ENCODE assay signal across 33 cellular contexts in genomic region chr19:28987177-28987576, GRCh38.
"Had no signal": no experiment of that assay in that cellular context is flagged by ENCODE, and none has a peak within 500 bp of the region (broad histone marks: within the 10 kb centered on the region; RNA-seq: fewer than 3 reads in every experiment).

No MANE protein-coding gene starts in this region.

- H3K27me3 ChIP-seq: adrenal gland, body of pancreas, brain microvascular endothelial cell had no signal

- FAIRE-seq: astrocyte, TTC549 had no signal

- ATAC-seq: activated CD8-positive, alpha-beta T cell treated with anti-CD3 and anti-CD28 coated beads for 36 hours; activated naive CD4-positive, alpha-beta T cell treated with anti-CD3 and anti-CD28 coated beads, Interleukin-2, amount 50 U/mL, for 72 hours; activated T-cell treated with anti-CD3 and anti-CD28 coated beads, Interleukin-2, amount 50 U/mL, for 4 hours; activated T-cell treated with anti-CD3 and anti-CD28 coated beads, Interleukin-2, amount 50 U/mL, for 72 hours; activated T-helper 17 cell treated with anti-CD3 and anti-CD28 coated beads, Interleukin-2, amount 50 U/mL, for 72 hours; body of pancreas; T-helper 17 cell had no signal

- H3K36me3 ChIP-seq: adrenal gland, brain microvascular endothelial cell, breast epithelium had no signal

- H3K27ac ChIP-seq: adrenal gland, body of pancreas, brain microvascular endothelial cell, breast epithelium, VCaP had no signal

- H3K4me3 ChIP-seq: adrenal gland, body of pancreas, breast epithelium had no signal

- H3K4me1 ChIP-seq: adrenal gland, body of pancreas, breast epithelium had no signal

- H3K9me3 ChIP-seq: adrenal gland, body of pancreas, breast epithelium had no signal

- DNase-seq: activated B cell treated with CpG ODN at 0.5 μM for 24 hours; activated CD4-positive, alpha-beta memory T cell treated with anti-CD3 and anti-CD28 coated beads for 36 hours; activated CD4-positive, alpha-beta T cell treated with anti-CD3 and anti-CD28 coated beads for 4 hours; activated CD4-positive, alpha-beta T cell treated with anti-CD3 and anti-CD28 coated beads, Interleukin-2, amount 10 ng/mL, durations not matched to agents 24 days and 14 days; activated CD4-positive, alpha-beta T cell treated with anti-CD3 and anti-CD28 coated beads, Interleukin-2, amount 50 U/mL, for 1 hour; activated CD4-positive, alpha-beta T cell treated with anti-CD3 and anti-CD28 coated beads, Interleukin-2, amount 50 U/mL, for 4 hours; activated CD4-positive, CD25-positive, alpha-beta regulatory T cell treated with anti-CD3 and anti-CD28 coated beads, Interleukin-2, amount 50 U/mL, for 72 hours; activated CD8-positive, alpha-beta memory T cell treated with anti-CD3 and anti-CD28 coated beads, Interleukin-2, amount 50 U/mL, for 4 hours; activated CD8-positive, alpha-beta T cell treated with anti-CD3 and anti-CD28 coated beads for 36 hours; activated effector memory CD4-positive, alpha-beta T cell treated with anti-CD3 and anti-CD28 coated beads, Interleukin-2, amount 50 U/mL, for 16 hours; activated gamma-delta T cell treated with Interleukin-2 at 50 U/mL for 16 hours; activated naive CD4-positive, alpha-beta T cell; activated naive CD4-positive, alpha-beta T cell treated with anti-CD3 and anti-CD28 coated beads for 36 hours; activated naive CD4-positive, alpha-beta T cell treated with anti-CD3 and anti-CD28 coated beads, Interleukin-2, amount 50 U/mL, for 16 hours; activated naive CD8-positive, alpha-beta T cell treated with anti-CD3 and anti-CD28 coated beads for 36 hours; activated T-cell treated with anti-CD3 and anti-CD28 coated beads for 4 hours; activated T-cell treated with anti-CD3 and anti-CD28 coated beads, Interleukin-2, amount 50 U/mL, for 1 hour; activated T-cell treated with anti-CD3 and anti-CD28 coated beads, Interleukin-2, amount 50 U/mL, for 4 hours; activated T-cell treated with anti-CD3 and anti-CD28 coated beads, Interleukin-2, amount 50 U/mL, for 72 hours; adrenal gland; amniotic stem cell; aorta; body of pancreas; brain microvascular endothelial cell; central memory CD4-positive, alpha-beta T cell; T-helper 17 cell; T-helper 9 cell had no signal
